Comparison of ENCODE assay signal across 10 cellular contexts in the genomic region with DNA sequence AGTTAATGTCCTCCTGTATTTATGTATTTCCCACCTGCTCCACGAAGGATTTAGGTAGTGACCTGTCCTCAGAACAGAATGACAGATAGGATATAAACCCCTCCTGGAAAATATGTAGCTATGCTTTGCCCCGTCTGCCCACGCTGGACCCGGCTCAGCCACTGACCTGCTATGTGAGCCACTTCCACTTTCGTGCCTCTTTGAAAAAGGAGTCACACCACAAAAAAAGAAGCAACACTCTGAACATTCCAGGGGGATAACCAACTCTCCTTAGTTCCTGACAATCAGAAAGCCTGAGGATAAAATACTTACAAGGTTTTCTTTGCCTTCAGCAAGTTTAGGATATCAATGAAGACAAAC. TPM values are rescaled to one million over a fixed set of nuclear protein-coding genes. Genes with fewer than 3 reads are reported as not detected.
DNase-seq lines count a peak whose midpoint lies in the region; ATAC-seq and TF ChIP-seq lines count a peak whose summit lies in the region.
"Had no signal": no experiment of that assay in that cellular context is flagged by ENCODE, and none has a peak within 500 bp of the region (broad histone marks: within the 10 kb centered on the region; RNA-seq: fewer than 3 reads in every experiment).

No MANE protein-coding gene starts in this region.

- ATAC-seq in activated B cell treated with CpG ODN at 0.5 μM for 24 hours (ENCODE audit: low read depth) = no peak

- peaks cover 6% of the 10 kb centered on the region for H3K4me1 ChIP-seq in smooth muscle cell (ENCODE audit: low read depth)

- no peaks in the 10 kb centered on the region for H3K9me3 Mint-ChIP-seq in activated B cell treated with CpG ODN at 0.5 μM for 24 hours

- H3K27me3 Mint-ChIP-seq in activated B cell treated with CpG ODN at 0.5 μM for 24 hours = no peaks in the 10 kb centered on the region

- H3K27me3 ChIP-seq in kidney epithelial cell (ENCODE audit: control insufficient read depth, insufficient read depth, low read length) = no peaks in the 10 kb centered on the region
- no peaks in the 10 kb centered on the region for H3K27me3 ChIP-seq in smooth muscle cell (ENCODE audit: low read depth)

- H3K4me3 ChIP-seq in GM12875 (ENCODE audit: low read depth, low read length) (peak overlapping the region; percentile 24), kidney epithelial cell (ENCODE audit: low read depth, low read length) (peak overlapping the region; percentile 8), smooth muscle cell (peak overlapping the region; percentile 30)

- POLR2A ChIA-PET in activated B cell treated with CpG ODN at 0.5 μM for 24 hours (lab: Charles Lee) = interaction anchor here (0.5 to 2.5 kb wide), 5 partner anchors 10 to 546 kb away, joined by 3 to 31 read pairs (median 4); partner anchors contain the start of gene ACSL1

- no peak overlapping the region for H3K9ac ChIP-seq in smooth muscle cell (ENCODE audit: low read depth)

- H3F3A ChIP-seq in smooth muscle cell (ENCODE audit: low read depth) = peaks cover 7% of the 10 kb centered on the region

- H3K27ac Mint-ChIP-seq in activated B cell treated with CpG ODN at 0.5 μM for 24 hours = peak overlapping the region; percentile 87

- TF ChIP-seq CTCF in GM12875 (IDR thresholded peaks at IDR 0.05; ENCODE audit: borderline replicate concordance, insufficient read depth, low read depth, low read length) (no peak), activated B cell treated with CpG ODN at 0.5 μM for 24 hours (IDR thresholded peaks at IDR 0.05) (no peak), kidney epithelial cell (IDR thresholded peaks at IDR 0.05; ENCODE audit: insufficient read depth, low read length, poor library complexity, severe bottlenecking) (no peak), smooth muscle cell (IDR thresholded peaks at IDR 0.05; ENCODE audit: borderline replicate concordance, insufficient read depth, poor library complexity, severe bottlenecking) (no peak)

- H3K9me3 ChIP-seq in smooth muscle cell (replicated peaks; ENCODE audit: low read depth) = no peaks in the 10 kb centered on the region

- H3K4me3 Mint-ChIP-seq in activated B cell treated with CpG ODN at 0.5 μM for 24 hours = peak overlapping the region; percentile 60

- peaks cover 76% of the 10 kb centered on the region for H3K4me1 Mint-ChIP-seq in activated B cell treated with CpG ODN at 0.5 μM for 24 hours

- WGBS in smooth muscle cell (ENCODE audit: low lambda C conversion rate) = 45% methylated on average over 5 of the region's 5 CpGs

- no peak overlapping the region for H2AFZ ChIP-seq in smooth muscle cell (ENCODE audit: low read depth)

- H3K36me3 ChIP-seq in kidney epithelial cell (ENCODE audit: control insufficient read depth, insufficient read depth, low read length) (peaks cover 1% of the 10 kb centered on the region), smooth muscle cell (ENCODE audit: low read depth) (no peaks in the 10 kb centered on the region)

- H3K79me2 ChIP-seq in smooth muscle cell (ENCODE audit: low read depth) = no peaks in the 10 kb centered on the region

- intact Hi-C loops in activated B cell treated with CpG ODN at 0.5 μM for 24 hours (cut with micrococcal nuclease) = loop anchor here (1.0 to 10.0 kb wide), 5 partner anchors 8 to 552 kb away; no protein-coding TSS in a partner anchor

- peaks cover 13% of the 10 kb centered on the region for H3K36me3 Mint-ChIP-seq in activated B cell treated with CpG ODN at 0.5 μM for 24 hours (ENCODE audit: low read depth)

- DNase-seq in activated B cell treated with CpG ODN at 0.5 μM for 24 hours = no peak
- no peak for DNase-seq in kidney epithelial cell (ENCODE audit: low read depth)
- no peak for DNase-seq in smooth muscle cell (lab: John Stamatoyannopoulos, UW; ENCODE audit: unreplicated experiment)
- no peak for DNase-seq in stimulated activated naive CD4-positive, alpha-beta T cell (lab: John Stamatoyannopoulos, UW)
- DNase-seq in NCI-H187 (lab: John Stamatoyannopoulos, UW) = no peak
- no peak for DNase-seq in HT-29 (ENCODE audit: low spot score)
- DNase-seq in retina = no peak
- DNase-seq: NCI-H524 treated with DMSO at 0.1 percent for 48 hours; stimulated activated CD4-positive, alpha-beta T cell treated with anti-CD3 and anti-CD28 coated beads, Interleukin-4, amount 100 ng/mL, for 24 hours had no signal

- H3K4me2 ChIP-seq in smooth muscle cell = peak overlapping the region; percentile 53

- peaks cover 42% of the 10 kb centered on the region for H4K20me1 ChIP-seq in smooth muscle cell (ENCODE audit: low read depth)

- CTCF ChIA-PET in activated B cell treated with CpG ODN at 0.5 μM for 24 hours (lab: Charles Lee) = no interaction called here

- peak overlapping the region; percentile 53 for H3K27ac ChIP-seq in smooth muscle cell (ENCODE audit: low read depth)

RNA-seq across cellular contexts. Expression of gene ACSL1, which starts 11.1 kb away (rescaled TPM):
- 46.3 and 47.0 TPM in 2 replicates for total RNA-seq in activated B cell treated with CpG ODN at 0.5 μM for 24 hours
- total RNA-seq in kidney epithelial cell = 35.0 and 42.9 TPM in 2 replicates
- 22.4 and 24.5 TPM in 2 replicates for total RNA-seq in smooth muscle cell
- polyA plus RNA-seq in smooth muscle cell = 12.0 and 13.8 TPM in 2 replicates
- total RNA-seq in HT-29 (2014; rRNA removed; shearing (Covaris generic)) = 29.9 and 36.6 TPM in 2 replicates
